ENCODE assay signal across 22 cellular contexts in genomic region chrX:19677121-19677520, GRCh38.
A peak's percentile ranks its signal among the peaks of the same experiment; 100 is the strongest.
DNase-seq lines count a peak whose midpoint lies in the region; ATAC-seq, FAIRE-seq and TF ChIP-seq lines count a peak whose summit lies in the region.
"Had no signal": no experiment of that assay in that cellular context is flagged by ENCODE, and none has a peak within 500 bp of the region (broad histone marks: within the 10 kb centered on the region; RNA-seq: fewer than 3 reads in every experiment).

No MANE protein-coding gene starts in this region.

- peaks cover 78% of the 10 kb centered on the region for H3K4me1 ChIP-seq in CD4-positive, alpha-beta memory T cell (ENCODE audit: insufficient read depth, low read length)
- H3K4me1 ChIP-seq in HCT116 (ENCODE audit: control insufficient read depth in 1 of 2, insufficient read depth in 2 of 2, low read length in 2 of 2) = peaks cover 25 to 49% of the 10 kb centered on the region in 2 experiments
- peaks cover 24% of the 10 kb centered on the region for H3K4me1 ChIP-seq in keratinocyte (ENCODE audit: control insufficient read depth, extremely low read depth, insufficient read depth, low read length)
- H3K4me1 ChIP-seq: neural progenitor cell had no signal

- H3K27ac ChIP-seq in CD4-positive, alpha-beta memory T cell (ENCODE audit: low read depth, low read length) = no peak overlapping the region
- H3K27ac ChIP-seq in HCT116 (ENCODE audit: low read depth, low read length) (no peak overlapping the region), keratinocyte (ENCODE audit: control insufficient read depth, insufficient read depth, low read length) (peak overlapping the region; percentile 68)
- H3K27ac ChIP-seq: esophagus muscularis mucosa, neural progenitor cell, skin epidermis had no signal

- RAD21 ChIA-PET in HCT116 (lab: Charles Lee; ENCODE audit: low non-redundant PET in 1 of 2, low total read pairs in 2 of 2, uncharacterized antibody in 2 of 2, unreplicated experiment in 2 of 2) = no interaction called here

- H3K9me3 Mint-ChIP-seq in CD4-positive, alpha-beta memory T cell = peaks cover 0 to 2% (median 0%) of the 10 kb centered on the region in 8 donors
- H3K9me3 Mint-ChIP-seq in activated T-helper 17 cell treated with anti-CD3 and anti-CD28 coated beads, Interleukin-2, amount 50 U/mL, for 72 hours = no peaks in the 10 kb centered on the region
- H3K9me3 Mint-ChIP-seq: activated naive CD4-positive, alpha-beta T cell treated with anti-CD3 and anti-CD28 coated beads for 36 hours; HFFc6 had no signal

- H3K36me3 Mint-ChIP-seq in CD4-positive, alpha-beta memory T cell = peaks cover 12 to 38% of the 10 kb centered on the region in 2 donors
- H3K36me3 Mint-ChIP-seq in activated T-helper 17 cell treated with anti-CD3 and anti-CD28 coated beads, Interleukin-2, amount 50 U/mL, for 72 hours (ENCODE audit: low read depth) = peaks cover 29% of the 10 kb centered on the region
- H3K36me3 Mint-ChIP-seq: neural progenitor cell had no signal

- H4K20me1 ChIP-seq in HCT116 (ENCODE audit: insufficient read depth) = no peaks in the 10 kb centered on the region
- H4K20me1 ChIP-seq in keratinocyte (ENCODE audit: control insufficient read depth, extremely low read depth, insufficient read depth, low read length) = no peaks in the 10 kb centered on the region

- peak; percentile 84 for FAIRE-seq in keratinocyte (lab: Jason Lieb, UNC)

- peaks cover 12% of the 10 kb centered on the region for H3K36me3 ChIP-seq in CD4-positive, alpha-beta memory T cell (ENCODE audit: insufficient read depth, low read length)
- H3K36me3 ChIP-seq in HCT116 (ENCODE audit: control insufficient read depth in 1 of 2, insufficient read depth in 2 of 2, low read length in 2 of 2) (no peaks in the 10 kb centered on the region), keratinocyte (ENCODE audit: control insufficient read depth in 2 of 2, extremely low read depth in 1 of 2, insufficient read depth in 2 of 2, low read length in 2 of 2) (no peaks in the 10 kb centered on the region)
- H3K36me3 ChIP-seq: esophagus muscularis mucosa, neural progenitor cell had no signal

- no TSS peak for BruUV-seq in HCT116 (replicated peaks; lab: Mats Ljungman, UMichigan)

- H3K9ac ChIP-seq in HCT116 (ENCODE audit: low read length) (no peak overlapping the region), keratinocyte (ENCODE audit: control insufficient read depth, extremely low read depth, insufficient read depth, low read length) (no peak overlapping the region)
- H3K9ac ChIP-seq: neural progenitor cell had no signal

- no peaks in the 10 kb centered on the region for H3K9me1 ChIP-seq in keratinocyte (ENCODE audit: control insufficient read depth, extremely low read depth, insufficient read depth, low read length)

- TF ChIP-seq CTCF in HCT116 (IDR thresholded peaks at IDR 0.05 in 2 of 3, conservative IDR thresholded peaks at IDR 0.05 in 1 of 3; ENCODE audit: borderline replicate concordance in 1 of 3, insufficient read depth in 1 of 3, low read depth in 2 of 3, low read length in 2 of 3) (no peak), keratinocyte (optimal IDR thresholded peaks at IDR 0.05 in 1 of 3, IDR thresholded peaks at IDR 0.05 in 1 of 3, conservative IDR thresholded peaks at IDR 0.05 in 1 of 3; ENCODE audit: extremely low read depth in 1 of 3, insufficient read depth in 2 of 3, low read length in 3 of 3) (peak in 2 of 3 experiments; percentile 18 to 20)

- H3K9me3 ChIP-seq in CD4-positive, alpha-beta memory T cell (ENCODE audit: control insufficient read depth in 1 of 2, low read length in 2 of 2) = no peaks in the 10 kb centered on the region
- H3K9me3 ChIP-seq in HCT116 (ENCODE audit: control insufficient read depth in 1 of 2, insufficient read depth in 1 of 2, low read depth in 1 of 2, low read length in 2 of 2) (no peaks in the 10 kb centered on the region), keratinocyte (ENCODE audit: control insufficient read depth, low read depth, low read length) (no peaks in the 10 kb centered on the region)
- H3K9me3 ChIP-seq: Caco-2, esophagus muscularis mucosa had no signal

- H3K27me3 ChIP-seq in CD4-positive, alpha-beta memory T cell (ENCODE audit: insufficient read depth, low read length) = no peaks in the 10 kb centered on the region
- H3K27me3 ChIP-seq in HCT116 (ENCODE audit: insufficient read depth, low read length) = no peaks in the 10 kb centered on the region
- H3K27me3 ChIP-seq in keratinocyte (ENCODE audit: control insufficient read depth, extremely low read depth, insufficient read depth, low read length) = no peaks in the 10 kb centered on the region
- H3K27me3 ChIP-seq: esophagus muscularis mucosa, neural progenitor cell had no signal

- H3K4me1 Mint-ChIP-seq in CD4-positive, alpha-beta memory T cell = peaks cover 38 to 76% (median 57%) of the 10 kb centered on the region in 4 donors
- peaks cover 47% of the 10 kb centered on the region for H3K4me1 Mint-ChIP-seq in activated T-helper 17 cell treated with anti-CD3 and anti-CD28 coated beads, Interleukin-2, amount 50 U/mL, for 72 hours
- H3K4me1 Mint-ChIP-seq: neural progenitor cell had no signal

- H2AFZ ChIP-seq in HCT116 (ENCODE audit: low read depth, low read length, poor library complexity, severe bottlenecking) = no peak overlapping the region
- no peak overlapping the region for H2AFZ ChIP-seq in keratinocyte (ENCODE audit: control insufficient read depth, low read length)
- H2AFZ ChIP-seq: neural progenitor cell had no signal

- CTCF ChIA-PET in CD4-positive, alpha-beta memory T cell (lab: Charles Lee; ENCODE audit: partially characterized antibody) = no interaction called here
- CTCF ChIA-PET in HCT116 (lab: Charles Lee) = no interaction called here

- no peaks in the 10 kb centered on the region for H3K9me2 ChIP-seq in HCT116 (ENCODE audit: insufficient read depth)

- POLR2A ChIA-PET in CD4-positive, alpha-beta memory T cell (lab: Charles Lee; ENCODE audit: partially characterized antibody) = interaction anchor here (0.6 kb wide), 1 partner anchor 289 kb away, joined by 4 read pairs; no protein-coding TSS in a partner anchor
- POLR2A ChIA-PET in HCT116 (lab: Charles Lee) = no interaction called here

- no peak for TF ChIP-seq RAD21 in HCT116 (IDR thresholded peaks at IDR 0.05; ENCODE audit: low read depth)

- dilution Hi-C loops in keratinocyte (cut with MboI; ENCODE audit: extremely low pct_ligation_motif_present, low sequenced_read_pairs) = no loop called here

- no peak for DNase-seq in CD4-positive, alpha-beta memory T cell
- DNase-seq in HCT116 (ENCODE audit: low read depth, low spot score) (no peak), keratinocyte (ENCODE audit: low read depth, low spot score) (no peak), left ventricle myocardium superior (no peak)
- DNase-seq: activated CD4-positive, alpha-beta T cell treated with anti-CD3 and anti-CD28 coated beads for 4 hours; activated naive CD4-positive, alpha-beta T cell treated with anti-CD3 and anti-CD28 coated beads for 36 hours; aorta; Caco-2; cerebellar nuclear complex; EL; HFFc6; NCI-H1105 treated with DMSO at 0.1 percent for 48 hours; NCI-H2081; NCI-H524 treated with DMSO at 0.1 percent for 48 hours; trophoblast cell had no signal

- H3K27ac Mint-ChIP-seq in CD4-positive, alpha-beta memory T cell = peak overlapping the region; percentile 2 to 80 (median 69)
- H3K27ac Mint-ChIP-seq in activated T-helper 17 cell treated with anti-CD3 and anti-CD28 coated beads, Interleukin-2, amount 50 U/mL, for 72 hours = no peak overlapping the region
- H3K27ac Mint-ChIP-seq: activated naive CD4-positive, alpha-beta T cell treated with anti-CD3 and anti-CD28 coated beads for 36 hours; HFFc6; neural progenitor cell had no signal

- H3K27me3 Mint-ChIP-seq in CD4-positive, alpha-beta memory T cell = no peaks in the 10 kb centered on the region
- H3K27me3 Mint-ChIP-seq in activated T-helper 17 cell treated with anti-CD3 and anti-CD28 coated beads, Interleukin-2, amount 50 U/mL, for 72 hours = no peaks in the 10 kb centered on the region

- peak overlapping the region in 1 of 8 donors; percentile 18 for H3K4me3 Mint-ChIP-seq in CD4-positive, alpha-beta memory T cell
- no peak overlapping the region for H3K4me3 Mint-ChIP-seq in activated T-helper 17 cell treated with anti-CD3 and anti-CD28 coated beads, Interleukin-2, amount 50 U/mL, for 72 hours
- H3K4me3 Mint-ChIP-seq: activated naive CD4-positive, alpha-beta T cell treated with anti-CD3 and anti-CD28 coated beads for 36 hours; HFFc6; neural progenitor cell had no signal

- intact Hi-C loops in CD4-positive, alpha-beta memory T cell (cut with micrococcal nuclease) = no loop called here
- intact Hi-C loops in HCT116 (cut with micrococcal nuclease) = no loop called here
- intact Hi-C loops in left ventricle myocardium superior (cut with micrococcal nuclease) = no loop called here

- peak overlapping the region; percentile 42 for H3K4me2 ChIP-seq in HCT116 (ENCODE audit: low read length)
- peak overlapping the region; percentile 45 for H3K4me2 ChIP-seq in keratinocyte (ENCODE audit: control insufficient read depth, extremely low read depth, insufficient read depth, low read depth, low read length)
- H3K4me2 ChIP-seq: neural progenitor cell had no signal

- no peak for TF ChIP-seq POLR2A in HCT116 (IDR thresholded peaks at IDR 0.05; ENCODE audit: borderline replicate concordance, extremely low read depth, insufficient read depth, insufficient read length)

- H3K79me2 ChIP-seq in HCT116 (ENCODE audit: insufficient read depth, low read length) = no peaks in the 10 kb centered on the region
- no peaks in the 10 kb centered on the region for H3K79me2 ChIP-seq in keratinocyte (ENCODE audit: control insufficient read depth, insufficient read depth, low read length)

- no peak overlapping the region for H3K4me3 ChIP-seq in CD4-positive, alpha-beta memory T cell (ENCODE audit: low read length in 2 of 2)
- H3K4me3 ChIP-seq in HCT116 (replicated peaks in 1 of 2; ENCODE audit: low read depth in 1 of 2, low read length in 2 of 2) = no peak overlapping the region
- no peak overlapping the region for H3K4me3 ChIP-seq in keratinocyte (ENCODE audit: control insufficient read depth in 2 of 3, extremely low read depth in 1 of 3, insufficient read depth in 2 of 3, low read depth in 1 of 3, low read length in 3 of 3)
- H3K4me3 ChIP-seq: esophagus muscularis mucosa, neural progenitor cell, skin epidermis had no signal

- peak; percentile 39; the same call in 1 of the 2 replicates for ATAC-seq in HCT116
- ATAC-seq in activated T-helper 17 cell treated with anti-CD3 and anti-CD28 coated beads, Interleukin-2, amount 50 U/mL, for 72 hours (replicated peaks) = peak; percentile 36
- ATAC-seq in HG02763 (IDR thresholded peaks at IDR 0.05; ENCODE audit: unreplicated experiment) = no peak
- ATAC-seq in left ventricle myocardium superior = no peak
- no peak for ATAC-seq in GM18867 (IDR thresholded peaks at IDR 0.05; ENCODE audit: unreplicated experiment)
- ATAC-seq: Right ventricle myocardium inferior had no signal

TF ChIP-seq in HCT116, 20 proteins besides CTCF, POLR2A, EP300 and RAD21 (continues in another document):
- TF ChIP-seq MAX (IDR thresholded peaks at IDR 0.05) (no peak), SIN3A (IDR thresholded peaks at IDR 0.05; ENCODE audit: low read depth) (no peak), CEBPB (IDR thresholded peaks at IDR 0.05; ENCODE audit: low read depth) (no peak), POLR2AphosphoS5 (IDR thresholded peaks at IDR 0.05; ENCODE audit: low read depth, low read length) (no peak)

Comparison
In these comparisons a context has a peak if more than half of its experiments do, and no peak if none do; other contexts are left out.
1. ATAC-seq: peak in HCT116 (single experiment) and activated T-helper 17 cell treated with anti-CD3 and anti-CD28 coated beads, Interleukin-2, amount 50 U/mL, for 72 hours (single experiment); none in HG02763 (single experiment), left ventricle myocardium superior (single experiment) and GM18867 (single experiment).
2. CTCF ChIP-seq: peak in keratinocyte (2 of 3); none in HCT116 (0 of 3).